ENCODE assay signal across 1 cellular context in genomic region chr15:74340139-74340538, GRCh38.
TF ChIP-seq lines count a peak whose summit lies in the region.

No MANE protein-coding gene starts in this region.

TF ChIP-seq in K562, 482 proteins besides CTCF, POLR2A, EP300 and RAD21:
- TF ChIP-seq ZNF407 (IDR thresholded peaks at IDR 0.05; ENCODE audit: low read depth) (no peak), KLF6 (CRISPR knock-in tag; IDR thresholded peaks at IDR 0.05; ENCODE audit: borderline replicate concordance) (0 out of 2 replicates have a peak, but pooled peaks have one; percentile 35), CHD1 (IDR thresholded peaks at IDR 0.05; ENCODE audit: low read length) (no peak), GABPB1 (CRISPR knock-in tag; IDR thresholded peaks at IDR 0.05) (no peak), AFF4 (CRISPR knock-in tag; IDR thresholded peaks at IDR 0.05) (no peak), ZBTB8A (IDR thresholded peaks at IDR 0.05; ENCODE audit: partially characterized antibody) (no peak), PATZ1 (CRISPR knock-in tag; IDR thresholded peaks at IDR 0.05; ENCODE audit: borderline replicate concordance) (no peak), KLF1 (tag; IDR thresholded peaks at IDR 0.05) (0 out of 2 replicates have a peak, but pooled peaks have one; percentile 47), HDAC3 (IDR thresholded peaks at IDR 0.05; ENCODE audit: borderline replicate concordance, partially characterized antibody) (no peak), RFX7 (CRISPR knock-in tag; IDR thresholded peaks at IDR 0.05) (no peak), NR4A1 (CRISPR knock-in tag; IDR thresholded peaks at IDR 0.05) (no peak), NR4A1 (tag; IDR thresholded peaks at IDR 0.05) (no peak), MBD1 (CRISPR knock-in tag; IDR thresholded peaks at IDR 0.05) (no peak), CEBPG (CRISPR knock-in tag; IDR thresholded peaks at IDR 0.05) (no peak), CEBPG (tag; conservative IDR thresholded peaks at IDR 0.05 in 1 of 2, IDR thresholded peaks at IDR 0.05 in 1 of 2) (peak; percentile 70 to 78), PHTF2 (CRISPR knock-in tag; IDR thresholded peaks at IDR 0.05) (no peak), ETV1 (tag; conservative IDR thresholded peaks at IDR 0.05; ENCODE audit: low read depth) (peak; percentile 82), ZNF282 (CRISPR knock-in tag; IDR thresholded peaks at IDR 0.05) (no peak), CBX1 (IDR thresholded peaks at IDR 0.05; ENCODE audit: low read depth) (no peak), SMAD2 (IDR thresholded peaks at IDR 0.05; ENCODE audit: low read depth, low read length) (no peak), TAF7 (tag; IDR thresholded peaks at IDR 0.05) (no peak), CEBPB (tag; IDR thresholded peaks at IDR 0.05) (peak; percentile 85), SAFB (IDR thresholded peaks at IDR 0.05; ENCODE audit: borderline replicate concordance, low read depth, low read length) (no peak), GTF2A2 (tag; IDR thresholded peaks at IDR 0.05) (no peak), BRD4 (IDR thresholded peaks at IDR 0.05) (no peak), ZNF239 (CRISPR knock-in tag; IDR thresholded peaks at IDR 0.05) (no peak), SRSF7 (optimal IDR thresholded peaks at IDR 0.05; ENCODE audit: low read depth, low read length) (no peak), PRMT5 (CRISPR knock-in tag; IDR thresholded peaks at IDR 0.05) (no peak), ZBTB34 (CRISPR knock-in tag; IDR thresholded peaks at IDR 0.05) (no peak), TSC22D4 (tag; IDR thresholded peaks at IDR 0.05) (no peak), ZNF512 (tag; IDR thresholded peaks at IDR 0.05) (no peak), CC2D1A (IDR thresholded peaks at IDR 0.05) (no peak), THRB (CRISPR knock-in tag; conservative IDR thresholded peaks at IDR 0.05) (no peak), GABPA (tag; conservative IDR thresholded peaks at IDR 0.05; ENCODE audit: low read depth) (0 out of 2 replicates have a peak, but pooled peaks have one; percentile 41), HDGF (IDR thresholded peaks at IDR 0.05) (no peak), GMEB1 (CRISPR knock-in tag; IDR thresholded peaks at IDR 0.05) (no peak)
